Comparison of ENCODE assay signal across 42 cellular contexts in genomic region chr19:51083783-51084182, GRCh38. TPM values are rescaled to one million over a fixed set of nuclear protein-coding genes. Genes with fewer than 3 reads are reported as not detected.
"Had no signal": no experiment of that assay in that cellular context is flagged by ENCODE, and none has a peak within 500 bp of the region (broad histone marks: within the 10 kb centered on the region; RNA-seq: fewer than 3 reads in every experiment).

No MANE protein-coding gene starts in this region.

- H3K4me1 Mint-ChIP-seq: activated B cell treated with CpG ODN at 0.5 μM for 24 hours; activated CD4-positive, alpha-beta memory T cell treated with anti-CD3 and anti-CD28 coated beads, Interleukin-2, amount 10 ng/mL, durations not matched to agents 7 days and 5 days; activated CD8-positive, alpha-beta memory T cell treated with anti-CD3 and anti-CD28 coated beads, Interleukin-2, amount 10 ng/mL, durations not matched to agents 7 days and 5 days; activated naive CD4-positive, alpha-beta T cell treated with anti-CD3 and anti-CD28 coated beads, Interleukin-2, amount 10 ng/mL, durations not matched to agents 7 days and 5 days; activated naive CD8-positive, alpha-beta T cell treated with anti-CD3 and anti-CD28 coated beads, Interleukin-2, amount 50 U/mL, for 24 hours; brain; T-cell had no signal

- H3K9me3 ChIP-seq: MG63 had no signal

- H3K4me3 ChIP-seq: MG63 had no signal

- H3K4me3 Mint-ChIP-seq: activated B cell treated with CpG ODN at 0.5 μM for 24 hours; activated CD4-positive, alpha-beta memory T cell treated with anti-CD3 and anti-CD28 coated beads, Interleukin-2, amount 10 ng/mL, durations not matched to agents 7 days and 5 days; activated CD8-positive, alpha-beta memory T cell treated with anti-CD3 and anti-CD28 coated beads, Interleukin-2, amount 10 ng/mL, durations not matched to agents 7 days and 5 days; activated naive CD4-positive, alpha-beta T cell treated with anti-CD3 and anti-CD28 coated beads, Interleukin-2, amount 10 ng/mL, durations not matched to agents 7 days and 5 days; activated naive CD8-positive, alpha-beta T cell; activated naive CD8-positive, alpha-beta T cell treated with anti-CD3 and anti-CD28 coated beads, Interleukin-2, amount 50 U/mL, for 24 hours; activated T-cell treated with anti-CD3 and anti-CD28 coated beads, Interleukin-2, amount 50 U/mL, for 72 hours; brain; T-cell had no signal

- H3K27me3 Mint-ChIP-seq: activated B cell treated with CpG ODN at 0.5 μM for 24 hours; activated CD4-positive, alpha-beta memory T cell treated with anti-CD3 and anti-CD28 coated beads, Interleukin-2, amount 10 ng/mL, durations not matched to agents 7 days and 5 days had no signal

- H3K36me3 ChIP-seq: MG63 had no signal

- ATAC-seq: activated CD8-positive, alpha-beta memory T cell treated with anti-CD3 and anti-CD28 coated beads, Interleukin-2, amount 10 ng/mL, durations not matched to agents 7 days and 5 days; activated naive CD8-positive, alpha-beta T cell treated with anti-CD3 and anti-CD28 coated beads, Interleukin-2, amount 50 U/mL, for 24 hours; activated T-cell treated with anti-CD3 and anti-CD28 coated beads, Interleukin-2, amount 50 U/mL, for 72 hours; PC-3; Right ventricle myocardium inferior; SK-N-SH treated with all-trans-retinoic acid at 6 μM for 48 hours; T-cell had no signal

- H3K27ac ChIP-seq: RWPE1, VCaP had no signal

- H3K27ac Mint-ChIP-seq: activated B cell treated with CpG ODN at 0.5 μM for 24 hours; activated CD4-positive, alpha-beta memory T cell treated with anti-CD3 and anti-CD28 coated beads, Interleukin-2, amount 10 ng/mL, durations not matched to agents 7 days and 5 days; activated CD8-positive, alpha-beta memory T cell treated with anti-CD3 and anti-CD28 coated beads, Interleukin-2, amount 10 ng/mL, durations not matched to agents 7 days and 5 days; activated naive CD4-positive, alpha-beta T cell treated with anti-CD3 and anti-CD28 coated beads, Interleukin-2, amount 10 ng/mL, durations not matched to agents 7 days and 5 days; activated naive CD8-positive, alpha-beta T cell; activated naive CD8-positive, alpha-beta T cell treated with anti-CD3 and anti-CD28 coated beads, Interleukin-2, amount 50 U/mL, for 24 hours; activated T-cell treated with anti-CD3 and anti-CD28 coated beads, Interleukin-2, amount 50 U/mL, for 72 hours; activated T-helper 2 cell treated with anti-CD3 and anti-CD28 coated beads, Interferon-gamma antibody, Interleukin-2, Interleukin-4, amounts not matched to agents 10 μg/mL and 5 μg/mL and 100 μg/mL, durations not matched to agents 14 hours and 24 hours and 36 hours; brain; T-cell had no signal

- DNase-seq: activated B cell treated with CpG ODN at 0.5 μM for 24 hours; activated CD4-positive, alpha-beta memory T cell treated with anti-CD3 and anti-CD28 coated beads, Interleukin-2, amount 10 ng/mL, durations not matched to agents 7 days and 5 days; activated CD4-positive, alpha-beta T cell treated with anti-CD3 and anti-CD28 coated beads for 4 hours; activated CD4-positive, alpha-beta T cell treated with anti-CD3 and anti-CD28 coated beads, Interleukin-2, amount 50 U/mL, for 1 hour; activated CD4-positive, CD25-positive, alpha-beta regulatory T cell treated with anti-CD3 and anti-CD28 coated beads, Interleukin-2, amount 50 U/mL, for 72 hours; activated CD8-positive, alpha-beta memory T cell treated with anti-CD3 and anti-CD28 coated beads for 24 hours; activated CD8-positive, alpha-beta memory T cell treated with anti-CD3 and anti-CD28 coated beads, Interleukin-2, amount 10 ng/mL, durations not matched to agents 7 days and 5 days; activated CD8-positive, alpha-beta memory T cell treated with anti-CD3 and anti-CD28 coated beads, Interleukin-2, amount 50 U/mL, for 48 hours; activated naive CD4-positive, alpha-beta T cell treated with anti-CD3 and anti-CD28 coated beads, Interleukin-2, amount 10 ng/mL, durations not matched to agents 7 days and 5 days; activated naive CD8-positive, alpha-beta T cell treated with anti-CD3 and anti-CD28 coated beads, Interleukin-2, amount 50 U/mL, for 24 hours; activated T-cell treated with anti-CD3 and anti-CD28 coated beads, Interleukin-2, amount 50 U/mL, for 72 hours; anterior cingulate cortex; central memory CD4-positive, alpha-beta T cell; Kasumi-1; KG1; MG63; NCI-H1048; NCI-H1105 treated with DMSO at 0.1 percent for 48 hours; NCI-H1436; NCI-H1694; NCI-H1930; NCI-H2081 treated with DMSO at 0.1 percent for 48 hours; NCI-H345; NCI-H524 treated with DMSO at 0.1 percent for 48 hours; NCI-H748 treated with DMSO at 0.1 percent for 48 hours; NK-92 treated with Interleukin-12 subunit alpha and Interleukin-12 subunit beta, amount 100 ng/mL, for 24 hours; PC-3; SIG-M5; T-cell; T-helper 2 cell; T-helper 9 cell had no signal

- H3K36me3 Mint-ChIP-seq: activated CD8-positive, alpha-beta memory T cell treated with anti-CD3 and anti-CD28 coated beads, Interleukin-2, amount 10 ng/mL, durations not matched to agents 7 days and 5 days; activated naive CD4-positive, alpha-beta T cell treated with anti-CD3 and anti-CD28 coated beads, Interleukin-2, amount 10 ng/mL, durations not matched to agents 7 days and 5 days; brain; T-cell had no signal

- FAIRE-seq: RCC 7860 had no signal

- H3K27me3 ChIP-seq: MG63 had no signal

RNA-seq across cellular contexts. Expression of gene KLK14, which starts 1.1 kb away (rescaled TPM):
- total RNA-seq: chondrocyte, NCI-H460, PC-3, SK-MEL-5 had no signal

RNA-seq across cellular contexts. Expression of gene KLK13, which starts 18.9 kb away (rescaled TPM):
- total RNA-seq: activated B cell treated with CpG ODN at 0.5 μM for 24 hours; activated CD4-positive, alpha-beta memory T cell treated with anti-CD3 and anti-CD28 coated beads, Interleukin-2, amount 10 ng/mL, durations not matched to agents 7 days and 5 days; activated CD8-positive, alpha-beta memory T cell treated with anti-CD3 and anti-CD28 coated beads, Interleukin-2, amount 10 ng/mL, durations not matched to agents 7 days and 5 days; activated T-cell treated with anti-CD3 and anti-CD28 coated beads, Interleukin-2, amount 50 U/mL, for 72 hours; activated T-helper 2 cell treated with anti-CD3 and anti-CD28 coated beads, Interferon-gamma antibody, Interleukin-2, Interleukin-4, amounts not matched to agents 10 μg/mL and 5 μg/mL and 100 μg/mL, durations not matched to agents 14 hours and 24 hours and 36 hours; chondrocyte; NCI-H460; PC-3; Right ventricle myocardium inferior; SK-MEL-5; T-cell had no signal

RNA-seq across cellular contexts. Expression of gene SIGLEC9, which starts 40.9 kb away (rescaled TPM):
- total RNA-seq: chondrocyte, NCI-H460, PC-3, SK-MEL-5 had no signal

RNA-seq across cellular contexts. Expression of gene KLK12, which starts 49.0 kb away (rescaled TPM):
- total RNA-seq: activated B cell treated with CpG ODN at 0.5 μM for 24 hours; activated CD4-positive, alpha-beta memory T cell treated with anti-CD3 and anti-CD28 coated beads, Interleukin-2, amount 10 ng/mL, durations not matched to agents 7 days and 5 days; activated CD8-positive, alpha-beta memory T cell treated with anti-CD3 and anti-CD28 coated beads, Interleukin-2, amount 10 ng/mL, durations not matched to agents 7 days and 5 days; activated T-cell treated with anti-CD3 and anti-CD28 coated beads, Interleukin-2, amount 50 U/mL, for 72 hours; activated T-helper 2 cell treated with anti-CD3 and anti-CD28 coated beads, Interferon-gamma antibody, Interleukin-2, Interleukin-4, amounts not matched to agents 10 μg/mL and 5 μg/mL and 100 μg/mL, durations not matched to agents 14 hours and 24 hours and 36 hours; chondrocyte; NCI-H460; PC-3; Right ventricle myocardium inferior; SK-MEL-5; T-cell had no signal
